In genomic region chr12:11648514-11649412, GRCh38 we compare ENCODE assay signal across 1 cellular context.
A peak's percentile ranks its signal among the peaks of the same experiment; 100 is the strongest.
TF ChIP-seq lines count a peak whose summit lies in the region.

No MANE protein-coding gene starts in this region.

TF ChIP-seq in HepG2, 621 proteins besides CTCF, POLR2A, EP300 and RAD21 (continued from another document and continues in another):
- TF ChIP-seq ZNF512 (CRISPR knock-in tag; IDR thresholded peaks at IDR 0.05) (no peak), SETDB1 (CRISPR knock-in tag; IDR thresholded peaks at IDR 0.05; ENCODE audit: borderline replicate concordance) (no peak), ZKSCAN8 (CRISPR knock-in tag; IDR thresholded peaks at IDR 0.05; ENCODE audit: borderline replicate concordance) (0 out of 2 replicates have a peak, but pooled peaks have one; percentile 5), ZNF614 (CRISPR knock-in tag; IDR thresholded peaks at IDR 0.05; ENCODE audit: borderline replicate concordance) (peak; percentile 28; the same call in 1 of the 2 replicates), ATF7-NPFF (CRISPR knock-in tag; IDR thresholded peaks at IDR 0.05; ENCODE audit: low read depth) (no peak), CREB1 (IDR thresholded peaks at IDR 0.05) (no peak), CREB1 (CRISPR knock-in tag; IDR thresholded peaks at IDR 0.05) (0 out of 2 replicates have a peak, but pooled peaks have one; percentile 12), ZBTB38 (CRISPR knock-in tag; IDR thresholded peaks at IDR 0.05) (no peak), ZNF678 (CRISPR knock-in tag; IDR thresholded peaks at IDR 0.05) (0 out of 2 replicates have a peak, but pooled peaks have one; percentile 52), SRSF4 (IDR thresholded peaks at IDR 0.05; ENCODE audit: low read depth, low read length, poor library complexity, severe bottlenecking) (no peak), YEATS2 (CRISPR knock-in tag; IDR thresholded peaks at IDR 0.05; ENCODE audit: borderline replicate concordance) (0 out of 2 replicates have a peak, but pooled peaks have one; percentile 28), CBFB (CRISPR knock-in tag; IDR thresholded peaks at IDR 0.05) (no peak), ZNF253 (CRISPR knock-in tag; IDR thresholded peaks at IDR 0.05; ENCODE audit: borderline replicate concordance) (peak; percentile 74; the same call in 1 of the 2 replicates), ETV5 (CRISPR knock-in tag; IDR thresholded peaks at IDR 0.05; ENCODE audit: borderline replicate concordance) (peak; percentile 36; the same call in 1 of the 2 replicates), MYC (CRISPR knock-in tag; IDR thresholded peaks at IDR 0.05; ENCODE audit: borderline replicate concordance) (peak; percentile 78; the same call in 1 of the 2 replicates), ZNF225 (CRISPR knock-in tag; IDR thresholded peaks at IDR 0.05) (no peak), MXI1 (IDR thresholded peaks at IDR 0.05; ENCODE audit: borderline replicate concordance, low read depth, low read length) (peak; percentile 45; the same call in 1 of the 3 replicates), ZSCAN21 (CRISPR knock-in tag; IDR thresholded peaks at IDR 0.05; ENCODE audit: borderline replicate concordance) (peak; percentile 82), SIX1 (CRISPR knock-in tag; IDR thresholded peaks at IDR 0.05; ENCODE audit: borderline replicate concordance) (peak; percentile 97), AHR (CRISPR knock-in tag; IDR thresholded peaks at IDR 0.05) (0 out of 2 replicates have a peak, but pooled peaks have one; percentile 32), ARNTL (CRISPR knock-in tag; IDR thresholded peaks at IDR 0.05) (0 out of 2 replicates have a peak, but pooled peaks have one; percentile 23), SMARCC2 (IDR thresholded peaks at IDR 0.05) (no peak), ZFP91 (CRISPR knock-in tag; IDR thresholded peaks at IDR 0.05; ENCODE audit: borderline replicate concordance) (peak; percentile 99), CBX2 (IDR thresholded peaks at IDR 0.05; ENCODE audit: low read depth, low read length) (no peak), CBX2 (CRISPR knock-in tag; IDR thresholded peaks at IDR 0.05; ENCODE audit: low read depth) (no peak), SOX6 (IDR thresholded peaks at IDR 0.05) (no peak; the same call in 1 of the 2 replicates), SOX6 (CRISPR knock-in tag; IDR thresholded peaks at IDR 0.05) (peak; percentile 94), ZFP36L1 (CRISPR knock-in tag; IDR thresholded peaks at IDR 0.05) (no peak), SMAD9 (CRISPR knock-in tag; IDR thresholded peaks at IDR 0.05) (no peak), ZNF713 (CRISPR knock-in tag; IDR thresholded peaks at IDR 0.05) (no peak), IRF9 (CRISPR knock-in tag; IDR thresholded peaks at IDR 0.05; ENCODE audit: borderline replicate concordance) (peak; percentile 64; the same call in 1 of the 2 replicates), SAP130 (CRISPR knock-in tag; IDR thresholded peaks at IDR 0.05; ENCODE audit: low read depth) (peak; percentile 8; the same call in 1 of the 2 replicates), PAX8 (CRISPR knock-in tag; IDR thresholded peaks at IDR 0.05; ENCODE audit: borderline replicate concordance) (no peak), ARID4A (CRISPR knock-in tag; IDR thresholded peaks at IDR 0.05; ENCODE audit: borderline replicate concordance) (peak; percentile 61; the same call in 1 of the 2 replicates), TFDP1 (CRISPR knock-in tag; IDR thresholded peaks at IDR 0.05; ENCODE audit: borderline replicate concordance) (peak; percentile 43; the same call in 1 of the 2 replicates), STAT6 (CRISPR knock-in tag; IDR thresholded peaks at IDR 0.05; ENCODE audit: borderline replicate concordance) (0 out of 2 replicates have a peak, but pooled peaks have one; percentile 22), SP5 (CRISPR knock-in tag; IDR thresholded peaks at IDR 0.05; ENCODE audit: borderline replicate concordance, low read depth) (no peak), JUN (CRISPR knock-in tag; IDR thresholded peaks at IDR 0.05) (no peak), KLF6 (CRISPR knock-in tag; IDR thresholded peaks at IDR 0.05) (peak; percentile 63), HCFC1 (IDR thresholded peaks at IDR 0.05; ENCODE audit: low read depth, low read length) (no peak), NONO (IDR thresholded peaks at IDR 0.05) (no peak), NONO (CRISPR knock-in tag; conservative IDR thresholded peaks at IDR 0.05) (peak; percentile 71), ELF1 (CRISPR knock-in tag; IDR thresholded peaks at IDR 0.05) (peak; percentile 78), ETV6 (CRISPR knock-in tag; conservative IDR thresholded peaks at IDR 0.05) (0 out of 2 replicates have a peak, but pooled peaks have one; percentile 32), ZNF281 (CRISPR knock-in tag; IDR thresholded peaks at IDR 0.05; ENCODE audit: borderline replicate concordance) (peak; percentile 89; the same call in 1 of the 2 replicates), ZNF691 (CRISPR knock-in tag; IDR thresholded peaks at IDR 0.05; ENCODE audit: borderline replicate concordance, low read depth) (0 out of 2 replicates have a peak, but pooled peaks have one; percentile 47), ZNF468 (CRISPR knock-in tag; IDR thresholded peaks at IDR 0.05) (0 out of 2 replicates have a peak, but pooled peaks have one; percentile 73), DR1 (CRISPR knock-in tag; IDR thresholded peaks at IDR 0.05) (no peak)
